Comparison of ENCODE assay signal across 19 cellular contexts in genomic region chr12:22541496-22541895, GRCh38. TPM values are rescaled to one million over a fixed set of nuclear protein-coding genes. Genes with fewer than 3 reads are reported as not detected.
DNase-seq lines count a peak whose midpoint lies in the region; TF ChIP-seq lines count a peak whose summit lies in the region.
"Had no signal": no experiment of that assay in that cellular context is flagged by ENCODE, and none has a peak within 500 bp of the region (broad histone marks: within the 10 kb centered on the region; RNA-seq: fewer than 3 reads in every experiment).

No MANE protein-coding gene starts in this region.

- H3K27me3 Mint-ChIP-seq in activated CD4-positive, alpha-beta memory T cell treated with anti-CD3 and anti-CD28 coated beads for 36 hours = no peaks in the 10 kb centered on the region
- no peaks in the 10 kb centered on the region for H3K27me3 Mint-ChIP-seq in activated CD4-positive, alpha-beta memory T cell treated with anti-CD3 and anti-CD28 coated beads, Interleukin-2, amount 10 ng/mL, durations not matched to agents 7 days and 5 days
- H3K27me3 Mint-ChIP-seq in Calu3 (ENCODE audit: unreplicated experiment) (no peaks in the 10 kb centered on the region), nephron (ENCODE audit: low read depth) (no peaks in the 10 kb centered on the region)
- peaks cover 7% of the 10 kb centered on the region for H3K27me3 Mint-ChIP-seq in activated T-helper 1 cell treated with anti-CD3 and anti-CD28 coated beads, Interleukin-12 subunit alpha, Interleukin-12 subunit beta, Interleukin-2, Interleukin-4 antibody, amounts not matched to agents 30 ng/mL and 10 ng/mL and 1 ng/mL, durations not matched to agents 14 hours and 24 hours and 36 hours (ENCODE audit: insufficient read depth)

- peak; percentile 14 for DNase-seq in activated CD4-positive, alpha-beta memory T cell treated with anti-CD3 and anti-CD28 coated beads for 36 hours
- DNase-seq in activated CD4-positive, alpha-beta memory T cell treated with anti-CD3 and anti-CD28 coated beads, Interleukin-2, amount 10 ng/mL, durations not matched to agents 7 days and 5 days = no peak
- DNase-seq in Calu3 = no peak
- no peak for DNase-seq in activated T-helper 1 cell treated with anti-CD3 and anti-CD28 coated beads, Interleukin-12 subunit alpha, Interleukin-12 subunit beta, Interleukin-2, Interleukin-4 antibody, amounts not matched to agents 30 ng/mL and 10 ng/mL and 1 ng/mL, durations not matched to agents 14 hours and 24 hours and 36 hours (ENCODE audit: low spot score)
- DNase-seq in central memory CD4-positive, alpha-beta T cell = no peak
- DNase-seq in DMS53 treated with DMSO at 0.1 percent for 48 hours (lab: John Stamatoyannopoulos, UW; ENCODE audit: unreplicated experiment) = no peak
- DNase-seq in NCI-H1417 (lab: John Stamatoyannopoulos, UW) = no peak
- DNase-seq: activated gamma-delta T cell; cortex of kidney; gastrocnemius medialis; GF-D8; GOT3; IMR-90; midbrain; NCI-H1092 treated with DMSO at 0.1 percent for 48 hours; NCI-H2171 treated with DMSO at 0.1 percent for 48 hours; NCI-H774; stimulated activated CD4-positive, alpha-beta T cell treated with anti-CD3 and anti-CD28 coated beads, Interleukin-2, amount 100 ng/mL, for 24 hours had no signal

- H3K4me1 Mint-ChIP-seq in activated CD4-positive, alpha-beta memory T cell treated with anti-CD3 and anti-CD28 coated beads for 36 hours (ENCODE audit: low read depth) = peaks cover 50% of the 10 kb centered on the region
- H3K4me1 Mint-ChIP-seq in activated CD4-positive, alpha-beta memory T cell treated with anti-CD3 and anti-CD28 coated beads, Interleukin-2, amount 10 ng/mL, durations not matched to agents 7 days and 5 days = peaks cover 55% of the 10 kb centered on the region
- H3K4me1 Mint-ChIP-seq in Calu3 (ENCODE audit: low read depth, unreplicated experiment) = peaks cover 40% of the 10 kb centered on the region
- peaks cover 57% of the 10 kb centered on the region for H3K4me1 Mint-ChIP-seq in activated T-helper 1 cell treated with anti-CD3 and anti-CD28 coated beads, Interleukin-12 subunit alpha, Interleukin-12 subunit beta, Interleukin-2, Interleukin-4 antibody, amounts not matched to agents 30 ng/mL and 10 ng/mL and 1 ng/mL, durations not matched to agents 14 hours and 24 hours and 36 hours (ENCODE audit: low read depth)
- H3K4me1 Mint-ChIP-seq in nephron = peaks cover 41% of the 10 kb centered on the region

- POLR2A ChIA-PET in activated CD4-positive, alpha-beta memory T cell treated with anti-CD3 and anti-CD28 coated beads for 36 hours (lab: Charles Lee) = no interaction called here
- POLR2A ChIA-PET in activated CD4-positive, alpha-beta memory T cell treated with anti-CD3 and anti-CD28 coated beads, Interleukin-2, amount 10 ng/mL, durations not matched to agents 7 days and 5 days (lab: Charles Lee) = interaction anchor here (4.0 kb wide), 1 partner anchor 86 kb away, joined by 72 read pairs; the partner anchor contains the start of gene ETNK1

- no peak overlapping the region for H3K4me3 Mint-ChIP-seq in activated CD4-positive, alpha-beta memory T cell treated with anti-CD3 and anti-CD28 coated beads for 36 hours
- no peak overlapping the region for H3K4me3 Mint-ChIP-seq in activated CD4-positive, alpha-beta memory T cell treated with anti-CD3 and anti-CD28 coated beads, Interleukin-2, amount 10 ng/mL, durations not matched to agents 7 days and 5 days
- H3K4me3 Mint-ChIP-seq in Calu3 (ENCODE audit: low read depth, unreplicated experiment) (peak overlapping the region; percentile 7), nephron (peak overlapping the region in 2 of 3 experiments; percentile 37 to 41)
- no peak overlapping the region for H3K4me3 Mint-ChIP-seq in activated T-helper 1 cell treated with anti-CD3 and anti-CD28 coated beads, Interleukin-12 subunit alpha, Interleukin-12 subunit beta, Interleukin-2, Interleukin-4 antibody, amounts not matched to agents 30 ng/mL and 10 ng/mL and 1 ng/mL, durations not matched to agents 14 hours and 24 hours and 36 hours

- CTCF ChIA-PET in activated CD4-positive, alpha-beta memory T cell treated with anti-CD3 and anti-CD28 coated beads for 36 hours (lab: Charles Lee) = interaction anchor here (1.5 kb wide), 1 partner anchor 12 kb away, joined by 5 read pairs; no protein-coding TSS in a partner anchor
- CTCF ChIA-PET in activated CD4-positive, alpha-beta memory T cell treated with anti-CD3 and anti-CD28 coated beads, Interleukin-2, amount 10 ng/mL, durations not matched to agents 7 days and 5 days (lab: Charles Lee) = no interaction called here
- CTCF ChIA-PET in Calu3 (lab: Charles Lee) = interaction anchor here (1.0 kb wide), 1 partner anchor 89 kb away, joined by 5 read pairs; no protein-coding TSS in a partner anchor

- H3K27ac Mint-ChIP-seq in activated CD4-positive, alpha-beta memory T cell treated with anti-CD3 and anti-CD28 coated beads for 36 hours = no peak overlapping the region
- no peak overlapping the region for H3K27ac Mint-ChIP-seq in activated CD4-positive, alpha-beta memory T cell treated with anti-CD3 and anti-CD28 coated beads, Interleukin-2, amount 10 ng/mL, durations not matched to agents 7 days and 5 days
- peak overlapping the region; percentile 95 for H3K27ac Mint-ChIP-seq in Calu3 (ENCODE audit: unreplicated experiment)
- H3K27ac Mint-ChIP-seq in activated T-helper 1 cell treated with anti-CD3 and anti-CD28 coated beads, Interleukin-12 subunit alpha, Interleukin-12 subunit beta, Interleukin-2, Interleukin-4 antibody, amounts not matched to agents 30 ng/mL and 10 ng/mL and 1 ng/mL, durations not matched to agents 14 hours and 24 hours and 36 hours = peak overlapping the region; percentile 36
- H3K27ac Mint-ChIP-seq in nephron = no peak overlapping the region

- BruUV-seq in Calu3 (replicated peaks; lab: Mats Ljungman, UMichigan) = no TSS peak

- intact Hi-C loops in activated CD4-positive, alpha-beta memory T cell treated with anti-CD3 and anti-CD28 coated beads for 36 hours (cut with micrococcal nuclease) = loop anchor here (5.0 to 10.0 kb wide), 6 partner anchors 64 to 1084 kb away; partner anchors contain the start of genes LDHB and ST8SIA1
- intact Hi-C loops in Calu3 (cut with micrococcal nuclease; ENCODE audit: unreplicated experiment) = loop anchor here (5.0 kb wide), 1 partner anchor 41 kb away; no protein-coding TSS in a partner anchor
- intact Hi-C loops in activated T-helper 1 cell treated with anti-CD3 and anti-CD28 coated beads, Interleukin-12 subunit alpha, Interleukin-12 subunit beta, Interleukin-2, Interleukin-4 antibody, amounts not matched to agents 30 ng/mL and 10 ng/mL and 1 ng/mL, durations not matched to agents 14 hours and 24 hours and 36 hours (cut with micrococcal nuclease) = loop anchor here (5.0 to 10.0 kb wide), 3 partner anchors 207 to 1067 kb away; partner anchors contain the start of genes LDHB and ST8SIA1

- peaks cover 13% of the 10 kb centered on the region for H3K36me3 Mint-ChIP-seq in activated CD4-positive, alpha-beta memory T cell treated with anti-CD3 and anti-CD28 coated beads for 36 hours
- H3K36me3 Mint-ChIP-seq in activated CD4-positive, alpha-beta memory T cell treated with anti-CD3 and anti-CD28 coated beads, Interleukin-2, amount 10 ng/mL, durations not matched to agents 7 days and 5 days (ENCODE audit: low read depth) = peaks cover 54% of the 10 kb centered on the region
- peaks cover 24% of the 10 kb centered on the region for H3K36me3 Mint-ChIP-seq in Calu3 (ENCODE audit: insufficient read depth, unreplicated experiment)
- peaks cover 35% of the 10 kb centered on the region for H3K36me3 Mint-ChIP-seq in activated T-helper 1 cell treated with anti-CD3 and anti-CD28 coated beads, Interleukin-12 subunit alpha, Interleukin-12 subunit beta, Interleukin-2, Interleukin-4 antibody, amounts not matched to agents 30 ng/mL and 10 ng/mL and 1 ng/mL, durations not matched to agents 14 hours and 24 hours and 36 hours (ENCODE audit: low read depth)
- peaks cover 34% of the 10 kb centered on the region for H3K36me3 Mint-ChIP-seq in nephron (ENCODE audit: low read depth)

- no peak for TF ChIP-seq CTCF in Calu3 (IDR thresholded peaks at IDR 0.05; ENCODE audit: unreplicated experiment)
- TF ChIP-seq CTCF in nephron (IDR thresholded peaks at IDR 0.05; ENCODE audit: unreplicated experiment in 3 of 3) = no peak

- no peaks in the 10 kb centered on the region for H3K9me3 Mint-ChIP-seq in activated CD4-positive, alpha-beta memory T cell treated with anti-CD3 and anti-CD28 coated beads for 36 hours
- no peaks in the 10 kb centered on the region for H3K9me3 Mint-ChIP-seq in activated CD4-positive, alpha-beta memory T cell treated with anti-CD3 and anti-CD28 coated beads, Interleukin-2, amount 10 ng/mL, durations not matched to agents 7 days and 5 days
- no peaks in the 10 kb centered on the region for H3K9me3 Mint-ChIP-seq in Calu3 (ENCODE audit: low read depth, unreplicated experiment)
- no peaks in the 10 kb centered on the region for H3K9me3 Mint-ChIP-seq in activated T-helper 1 cell treated with anti-CD3 and anti-CD28 coated beads, Interleukin-12 subunit alpha, Interleukin-12 subunit beta, Interleukin-2, Interleukin-4 antibody, amounts not matched to agents 30 ng/mL and 10 ng/mL and 1 ng/mL, durations not matched to agents 14 hours and 24 hours and 36 hours
- no peaks in the 10 kb centered on the region for H3K9me3 Mint-ChIP-seq in nephron

RNA-seq across cellular contexts. Expression of gene C2CD5, which starts 2.8 kb away (rescaled TPM):
- 10 to 100 TPM; 32.6 to 32.8 TPM for total RNA-seq in activated CD4-positive, alpha-beta memory T cell treated with anti-CD3 and anti-CD28 coated beads for 36 hours
- total RNA-seq in activated CD4-positive, alpha-beta memory T cell treated with anti-CD3 and anti-CD28 coated beads, Interleukin-2, amount 10 ng/mL, durations not matched to agents 7 days and 5 days = 10 to 100 TPM; 52.6 to 52.7 TPM
- 28.8 and 29.5 TPM in 2 replicates for total RNA-seq in Calu3 (2022)
- total RNA-seq in activated T-helper 1 cell treated with anti-CD3 and anti-CD28 coated beads, Interleukin-12 subunit alpha, Interleukin-12 subunit beta, Interleukin-2, Interleukin-4 antibody, amounts not matched to agents 30 ng/mL and 10 ng/mL and 1 ng/mL, durations not matched to agents 14 hours and 24 hours and 36 hours = 30.0 and 35.5 TPM in 2 replicates

Comparison
In these comparisons a context has a peak if more than half of its experiments do, and no peak if none do; other contexts are left out.
1. H3K27ac Mint-ChIP-seq: peak in Calu3 (single experiment) and activated T-helper 1 cell treated with anti-CD3 and anti-CD28 coated beads, Interleukin-12 subunit alpha, Interleukin-12 subunit beta, Interleukin-2, Interleukin-4 antibody, amounts not matched to agents 30 ng/mL and 10 ng/mL and 1 ng/mL, durations not matched to agents 14 hours and 24 hours and 36 hours (single experiment); none in activated CD4-positive, alpha-beta memory T cell treated with anti-CD3 and anti-CD28 coated beads for 36 hours (single experiment), activated CD4-positive, alpha-beta memory T cell treated with anti-CD3 and anti-CD28 coated beads, Interleukin-2, amount 10 ng/mL, durations not matched to agents 7 days and 5 days (single experiment) and nephron (0 of 3).
2. H3K4me3 Mint-ChIP-seq: peak in Calu3 (single experiment) and nephron (2 of 3); none in activated CD4-positive, alpha-beta memory T cell treated with anti-CD3 and anti-CD28 coated beads for 36 hours (single experiment), activated CD4-positive, alpha-beta memory T cell treated with anti-CD3 and anti-CD28 coated beads, Interleukin-2, amount 10 ng/mL, durations not matched to agents 7 days and 5 days (single experiment) and activated T-helper 1 cell treated with anti-CD3 and anti-CD28 coated beads, Interleukin-12 subunit alpha, Interleukin-12 subunit beta, Interleukin-2, Interleukin-4 antibody, amounts not matched to agents 30 ng/mL and 10 ng/mL and 1 ng/mL, durations not matched to agents 14 hours and 24 hours and 36 hours (single experiment).